ENCODE assay signal across 27 cellular contexts in the genomic region with DNA sequence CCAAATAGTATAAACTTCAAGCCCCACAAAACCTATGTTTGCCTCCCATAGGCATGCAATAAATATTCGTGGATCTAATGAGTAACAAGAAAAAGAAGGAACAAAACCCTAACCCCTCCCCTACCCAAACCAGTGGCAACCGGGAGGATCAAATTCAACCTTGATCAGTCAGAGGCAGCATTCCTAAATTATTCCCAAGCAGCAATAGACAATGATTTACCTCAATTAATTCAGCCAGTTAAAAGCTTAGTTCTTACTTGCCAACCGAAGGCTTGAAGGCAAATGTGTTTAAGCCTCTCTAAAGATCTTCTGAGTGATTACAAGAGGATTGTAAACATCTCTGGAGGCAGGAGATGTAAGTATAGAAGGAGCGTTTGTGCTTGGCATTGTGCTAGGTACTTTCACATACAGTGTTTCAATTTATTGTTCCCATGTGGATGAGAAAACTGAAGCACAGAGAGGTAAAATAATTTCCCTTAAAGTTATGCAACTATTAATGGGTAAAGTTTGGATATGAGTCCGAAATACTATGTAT.
DNase-seq lines count a peak whose midpoint lies in the region; ATAC-seq and TF ChIP-seq lines count a peak whose summit lies in the region.
"Had no signal": no experiment of that assay in that cellular context is flagged by ENCODE, and none has a peak within 500 bp of the region (broad histone marks: within the 10 kb centered on the region; RNA-seq: fewer than 3 reads in every experiment).

No MANE protein-coding gene starts in this region.

- intact Hi-C loops in left lung (cut with DNase I), result no loop called here

- H3K27me3 ChIP-seq in left lung, result peaks cover 0 to 16% of the 10 kb centered on the region in 2 donors
- no peaks in the 10 kb centered on the region for H3K27me3 ChIP-seq in H7 (ENCODE audit: control insufficient read depth, insufficient read depth, low read length)
- H3K27me3 ChIP-seq: BLaER1 treated with 17β-estradiol and CSF1 and Interleukin-3, amounts not matched to agents 10 nM and 100 nM; Peyer's patch; SJCRH30 had no signal

- H3K36me3 ChIP-seq in left lung (no peaks in the 10 kb centered on the region), H7 (replicated peaks; ENCODE audit: control insufficient read depth, insufficient read depth, low read length) (no peaks in the 10 kb centered on the region)
- H3K36me3 ChIP-seq: BLaER1 treated with 17β-estradiol and CSF1 and Interleukin-3, amounts not matched to agents 10 nM and 100 nM; Peyer's patch; SJCRH30 had no signal

- TF ChIP-seq CTCF in epithelial cell of proximal tubule (conservative IDR thresholded peaks at IDR 0.05; ENCODE audit: low read depth, low read length) (no peak), left lung (IDR thresholded peaks at IDR 0.05) (no peak)

- no peaks in the 10 kb centered on the region for H3K9me3 ChIP-seq in left lung
- H3K9me3 ChIP-seq: BLaER1 treated with 17β-estradiol and CSF1 and Interleukin-3, amounts not matched to agents 10 nM and 100 nM; Caco-2; Peyer's patch; SJCRH30 had no signal

- no peaks in the 10 kb centered on the region for H3K4me1 ChIP-seq in left lung
- H3K4me1 ChIP-seq: Caco-2, Peyer's patch, SJCRH30 had no signal

- DNase-seq in NCI-H1417 (lab: John Stamatoyannopoulos, UW), result peak in 2 of 3 experiments; percentile 9 to 71
- no peak for DNase-seq in NCI-H1417 treated with DMSO at 0.1 percent for 48 hours (lab: John Stamatoyannopoulos, UW)
- peak; percentile 73 for DNase-seq in epithelial cell of proximal tubule (ENCODE audit: low read depth)
- no peak for DNase-seq in left lung
- no peak for DNase-seq in H7
- no peak for DNase-seq in NCI-H1694 treated with DMSO at 0.1 percent for 48 hours (lab: John Stamatoyannopoulos, UW)
- no peak for DNase-seq in activated T-cell treated with anti-CD3 and anti-CD28 coated beads for 4 hours
- no peak for DNase-seq in cerebellar cortex (ENCODE audit: low spot score)
- DNase-seq: ACHN; Caco-2; CD4-positive, alpha-beta memory T cell; DMS153; GDM1; GM23248; HCEC 1CT; MV-4-11; NCI-H1105 treated with DMSO at 0.1 percent for 48 hours; NCI-H2107; NCI-H2227 treated with DMSO at 0.1 percent for 48 hours; NCI-H510A treated with DMSO at 0.1 percent for 48 hours; NCI-H774; Peyer's patch; SJCRH30; T-cell had no signal

- ATAC-seq in left lung, result peak; percentile 91
- ATAC-seq: T-cell had no signal

- H3K4me3 ChIP-seq in epithelial cell of proximal tubule (ENCODE audit: low read depth, low read length) (peak overlapping the region; percentile 15), left lung (no peak overlapping the region), H7 (ENCODE audit: insufficient read depth, low read depth, low read length) (no peak overlapping the region)
- H3K4me3 ChIP-seq: BLaER1 treated with 17β-estradiol and CSF1 and Interleukin-3, amounts not matched to agents 10 nM and 100 nM; GM23248; Peyer's patch; SJCRH30 had no signal

- H3K27ac ChIP-seq in left lung, result no peak overlapping the region
- H3K27ac ChIP-seq: 22Rv1; BLaER1 treated with 17β-estradiol and CSF1 and Interleukin-3, amounts not matched to agents 10 nM and 100 nM; GM23248; KMS-11; Peyer's patch; SJCRH30 had no signal

Comparison
In these comparisons a context has a peak if more than half of its experiments do, and no peak if none do; other contexts are left out.
1. DNase-seq: peak in NCI-H1417 (2 of 3) and epithelial cell of proximal tubule (single experiment); none in NCI-H1417 treated with DMSO at 0.1 percent for 48 hours (single experiment), left lung (0 of 2), H7 (single experiment), NCI-H1694 treated with DMSO at 0.1 percent for 48 hours (single experiment), activated T-cell treated with anti-CD3 and anti-CD28 coated beads for 4 hours (single experiment) and cerebellar cortex (single experiment).